21 cellular contexts compared by ENCODE assay signal in the genomic region with DNA sequence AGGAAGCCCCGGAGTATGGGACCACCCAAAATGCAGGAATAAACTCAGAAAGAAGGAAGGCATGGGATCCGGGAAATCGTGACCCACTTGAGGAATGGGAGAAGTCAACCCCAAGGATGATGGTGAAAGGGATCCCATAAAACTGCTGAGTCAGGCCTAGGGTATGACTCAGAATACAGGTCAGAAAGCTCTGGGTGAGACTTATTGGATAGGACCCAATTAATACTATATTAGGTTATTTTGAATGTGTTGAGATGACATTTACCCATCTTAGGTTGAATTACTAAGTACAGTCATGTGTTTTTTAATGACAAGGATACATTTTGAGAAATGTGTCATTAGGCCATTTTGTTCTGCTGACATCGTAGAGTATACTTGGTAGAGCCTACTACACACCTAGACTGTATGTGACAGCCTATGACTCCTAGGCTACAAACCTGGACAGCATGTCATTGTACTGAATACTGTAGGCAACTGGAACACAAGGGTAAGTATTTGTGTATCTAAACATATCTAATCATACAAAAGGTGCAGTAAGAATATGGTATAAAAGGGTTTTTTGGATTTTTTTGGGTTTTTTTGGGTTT. TPM values are rescaled to one million over a fixed set of nuclear protein-coding genes. Genes with fewer than 3 reads are reported as not detected.
DNase-seq lines count a peak whose midpoint lies in the region; ATAC-seq, FAIRE-seq and TF ChIP-seq lines count a peak whose summit lies in the region.
"Had no signal": no experiment of that assay in that cellular context is flagged by ENCODE, and none has a peak within 500 bp of the region (broad histone marks: within the 10 kb centered on the region; RNA-seq: fewer than 3 reads in every experiment).

No MANE protein-coding gene starts in this region.

- no peaks in the 10 kb centered on the region for H3K36me3 ChIP-seq in PC-3 (ENCODE audit: low read depth, low read length)

- H3K9me3 Mint-ChIP-seq in activated T-helper 1 cell treated with anti-CD3 and anti-CD28 coated beads, Interleukin-12 subunit alpha, Interleukin-12 subunit beta, Interleukin-2, Interleukin-4 antibody, amounts not matched to agents 30 ng/mL and 10 ng/mL and 1 ng/mL, durations not matched to agents 14 hours and 24 hours and 36 hours, result peaks cover 9% of the 10 kb centered on the region
- H3K9me3 Mint-ChIP-seq: GM23338 had no signal

- H3K4me2 ChIP-seq in A549 (no peak overlapping the region), PC-3 (ENCODE audit: low read length) (no peak overlapping the region)
- H3K4me2 ChIP-seq: GM23338 had no signal

- no peak for TF ChIP-seq RAD21 in A549 (conservative IDR thresholded peaks at IDR 0.05 in 1 of 2, IDR thresholded peaks at IDR 0.05 in 1 of 2)

- FAIRE-seq in A549 (lab: Jason Lieb, UNC), result no peak
- FAIRE-seq: G401.6, GM12878, GM18507 had no signal

- no peaks in the 10 kb centered on the region for H3F3A ChIP-seq in PC-3 (ENCODE audit: low read length, unreplicated experiment)

- POLR2A ChIA-PET in A549 (lab: Yijun Ruan, JAX), result no interaction called here
- POLR2A ChIA-PET in PC-3 (lab: Charles Lee; ENCODE audit: unreplicated experiment), result no interaction called here

- no peaks in the 10 kb centered on the region for H3K27me3 Mint-ChIP-seq in activated T-helper 1 cell treated with anti-CD3 and anti-CD28 coated beads, Interleukin-12 subunit alpha, Interleukin-12 subunit beta, Interleukin-2, Interleukin-4 antibody, amounts not matched to agents 30 ng/mL and 10 ng/mL and 1 ng/mL, durations not matched to agents 14 hours and 24 hours and 36 hours (ENCODE audit: insufficient read depth)

- H3K9me3 ChIP-seq in A549 (no peaks in the 10 kb centered on the region), PC-3 (ENCODE audit: low read length) (no peaks in the 10 kb centered on the region)

- H3K27ac ChIP-seq in A549, result no peak overlapping the region
- H3K27ac ChIP-seq in PC-3 (ENCODE audit: low read length), result no peak overlapping the region

- no peaks in the 10 kb centered on the region for H4K20me1 ChIP-seq in PC-3 (ENCODE audit: low read length)

- TF ChIP-seq CTCF in A549 (IDR thresholded peaks at IDR 0.05) (no peak), PC-3 (conservative IDR thresholded peaks at IDR 0.05; ENCODE audit: low read depth, low read length) (no peak)

- H3K4me3 Mint-ChIP-seq in activated T-helper 1 cell treated with anti-CD3 and anti-CD28 coated beads, Interleukin-12 subunit alpha, Interleukin-12 subunit beta, Interleukin-2, Interleukin-4 antibody, amounts not matched to agents 30 ng/mL and 10 ng/mL and 1 ng/mL, durations not matched to agents 14 hours and 24 hours and 36 hours, result no peak overlapping the region
- H3K4me3 Mint-ChIP-seq: CD4-positive, CD25-positive, alpha-beta regulatory T cell; GM23338 had no signal

- DNase-seq in A549 (ENCODE audit: low read depth in 1 of 2, low spot score in 1 of 2), result no peak
- peak; percentile 14 for DNase-seq in ELR (ENCODE audit: low read depth)
- DNase-seq in PC-3, result peak; percentile 72
- peak; percentile 6 to 63 for DNase-seq in erythroblast (lab: John Stamatoyannopoulos, UW)
- DNase-seq in activated T-helper 1 cell treated with anti-CD3 and anti-CD28 coated beads, Interleukin-12 subunit alpha, Interleukin-12 subunit beta, Interleukin-2, Interleukin-4 antibody, amounts not matched to agents 30 ng/mL and 10 ng/mL and 1 ng/mL, durations not matched to agents 14 hours and 24 hours and 36 hours (ENCODE audit: low spot score), result no peak
- no peak for DNase-seq in amygdala (lab: John Stamatoyannopoulos, UW)
- no peak for DNase-seq in NCI-H446 treated with DMSO at 0.1 percent for 48 hours (lab: John Stamatoyannopoulos, UW)
- DNase-seq: CD4-positive, CD25-positive, alpha-beta regulatory T cell; DMS79; NCI-H1048; NCI-H1436 treated with DMSO at 0.1 percent for 48 hours; NCI-H2029 treated with DMSO at 0.1 percent for 48 hours; NCI-H510A; Right ventricle myocardium superior; T-helper 1 cell had no signal

- H3K9me2 ChIP-seq in PC-3 (replicated peaks; ENCODE audit: low read length), result no peaks in the 10 kb centered on the region

- no peak for TF ChIP-seq EP300 in A549 (IDR thresholded peaks at IDR 0.05)

- no peaks in the 10 kb centered on the region for H3K4me1 Mint-ChIP-seq in activated T-helper 1 cell treated with anti-CD3 and anti-CD28 coated beads, Interleukin-12 subunit alpha, Interleukin-12 subunit beta, Interleukin-2, Interleukin-4 antibody, amounts not matched to agents 30 ng/mL and 10 ng/mL and 1 ng/mL, durations not matched to agents 14 hours and 24 hours and 36 hours (ENCODE audit: low read depth)
- H3K4me1 Mint-ChIP-seq: CD4-positive, CD25-positive, alpha-beta regulatory T cell had no signal

- no peak for TF ChIP-seq POLR2A in A549 (IDR thresholded peaks at IDR 0.05; ENCODE audit: low read length)
- TF ChIP-seq POLR2A in erythroblast (IDR thresholded peaks at IDR 0.05; ENCODE audit: low read length), result no peak

- no peak for ATAC-seq in A549
- peak; percentile 50 for ATAC-seq in PC-3
- no peak for ATAC-seq in GM19328 (IDR thresholded peaks at IDR 0.05; ENCODE audit: unreplicated experiment)
- ATAC-seq: GM12878, GM23338, SK-N-SH treated with all-trans-retinoic acid at 6 μM for 48 hours had no signal

- H2AFZ ChIP-seq in PC-3 (ENCODE audit: low read length), result no peak overlapping the region
- H2AFZ ChIP-seq: GM23338 had no signal

- intact Hi-C loops in PC-3 (cut with micrococcal nuclease), result no loop called here
- intact Hi-C loops in activated T-helper 1 cell treated with anti-CD3 and anti-CD28 coated beads, Interleukin-12 subunit alpha, Interleukin-12 subunit beta, Interleukin-2, Interleukin-4 antibody, amounts not matched to agents 30 ng/mL and 10 ng/mL and 1 ng/mL, durations not matched to agents 14 hours and 24 hours and 36 hours (cut with micrococcal nuclease), result no loop called here

- no peaks in the 10 kb centered on the region for H3K27me3 ChIP-seq in PC-3 (ENCODE audit: low read length)

- 93% methylated on average over 4 of the region's 4 CpGs for WGBS in A549 (ENCODE audit: missing lambda C conversion rate)

- CTCF ChIA-PET in A549 (lab: Yijun Ruan, JAX) (no interaction called here), PC-3 (lab: Charles Lee) (no interaction called here)

- H3K4me1 ChIP-seq in A549, result no peaks in the 10 kb centered on the region
- H3K4me1 ChIP-seq in PC-3 (ENCODE audit: insufficient read depth, low read length), result peaks cover 9% of the 10 kb centered on the region; the same call in 1 of the 2 replicates

- no peaks in the 10 kb centered on the region for H3K79me2 ChIP-seq in PC-3 (ENCODE audit: low read length)

- no TSS peak for BruUV-seq in PC-3 (replicated peaks; lab: Mats Ljungman, UMichigan)

- no peak overlapping the region for H3K9ac ChIP-seq in PC-3 (ENCODE audit: low read length)

- H3K27ac Mint-ChIP-seq in activated T-helper 1 cell treated with anti-CD3 and anti-CD28 coated beads, Interleukin-12 subunit alpha, Interleukin-12 subunit beta, Interleukin-2, Interleukin-4 antibody, amounts not matched to agents 30 ng/mL and 10 ng/mL and 1 ng/mL, durations not matched to agents 14 hours and 24 hours and 36 hours, result no peak overlapping the region
- H3K27ac Mint-ChIP-seq: GM23338 had no signal

- H3K4me3 ChIP-seq in A549 (no peak overlapping the region), PC-3 (ENCODE audit: low read length) (no peak overlapping the region)
- H3K4me3 ChIP-seq: GM12878, GM23338 had no signal

- peaks cover 4% of the 10 kb centered on the region for H3K36me3 Mint-ChIP-seq in activated T-helper 1 cell treated with anti-CD3 and anti-CD28 coated beads, Interleukin-12 subunit alpha, Interleukin-12 subunit beta, Interleukin-2, Interleukin-4 antibody, amounts not matched to agents 30 ng/mL and 10 ng/mL and 1 ng/mL, durations not matched to agents 14 hours and 24 hours and 36 hours (ENCODE audit: low read depth)
- H3K36me3 Mint-ChIP-seq: CD4-positive, CD25-positive, alpha-beta regulatory T cell had no signal

TF ChIP-seq in A549, 52 proteins besides CTCF, POLR2A, EP300 and RAD21:
- peak; percentile 91 for TF ChIP-seq MAFK (IDR thresholded peaks at IDR 0.05; ENCODE audit: partially characterized antibody)
- TF ChIP-seq, protein P1, sequence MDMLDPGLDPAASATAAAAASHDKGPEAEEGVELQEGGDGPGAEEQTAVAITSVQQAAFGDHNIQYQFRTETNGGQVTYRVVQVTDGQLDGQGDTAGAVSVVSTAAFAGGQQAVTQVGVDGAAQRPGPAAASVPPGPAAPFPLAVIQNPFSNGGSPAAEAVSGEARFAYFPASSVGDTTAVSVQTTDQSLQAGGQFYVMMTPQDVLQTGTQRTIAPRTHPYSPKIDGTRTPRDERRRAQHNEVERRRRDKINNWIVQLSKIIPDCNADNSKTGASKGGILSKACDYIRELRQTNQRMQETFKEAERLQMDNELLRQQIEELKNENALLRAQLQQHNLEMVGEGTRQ (IDR thresholded peaks at IDR 0.05), result no peak
- no peak for TF ChIP-seq FOSL2 (IDR thresholded peaks at IDR 0.05)
- no peak for TF ChIP-seq FOSL2 (CRISPR knock-in tag; IDR thresholded peaks at IDR 0.05)
TF ChIP-seq in A549: peak in this region for 1.

RNA-seq across cellular contexts. Expression of a gene that starts 17.1 kb away (rescaled TPM):
- polyA plus RNA-seq in A549 (2011; rRNA removed) (10.5 and 13.1 TPM in 2 replicates), A549 (2017; fragmentation: RNase III; extraction: RNeasy Plus Mini Kit Qiagen cat#74134 plus additional on column Dnase treatment) (5.8 to 6.1 TPM (median 6.1 TPM) in 3 replicates)
- polyA plus RNA-seq in A549 (2012; cell fraction: cytosol; rRNA removed), result 7.3 and 9.1 TPM in 2 replicates
- polyA plus RNA-seq in A549 (2012; cell fraction: nucleus; rRNA removed), result 20.2 and 21.1 TPM in 2 replicates
- 26.3 and 30.2 TPM in 2 replicates for polyA minus RNA-seq in A549 (2011; rRNA and poly(A)+ RNA removed)
- 6.6 and 10.0 TPM in 2 replicates for total RNA-seq in PC-3 (2014; rRNA removed)
- total RNA-seq in activated T-helper 1 cell treated with anti-CD3 and anti-CD28 coated beads, Interleukin-12 subunit alpha, Interleukin-12 subunit beta, Interleukin-2, Interleukin-4 antibody, amounts not matched to agents 30 ng/mL and 10 ng/mL and 1 ng/mL, durations not matched to agents 14 hours and 24 hours and 36 hours, result 69.8 and 72.7 TPM in 2 replicates

Comparison
In these comparisons a context has a peak if more than half of its experiments do, and no peak if none do; other contexts are left out.
1. DNase-seq: peak in ELR (single experiment), PC-3 (single experiment) and erythroblast (2 of 2); none in A549 (0 of 2), activated T-helper 1 cell treated with anti-CD3 and anti-CD28 coated beads, Interleukin-12 subunit alpha, Interleukin-12 subunit beta, Interleukin-2, Interleukin-4 antibody, amounts not matched to agents 30 ng/mL and 10 ng/mL and 1 ng/mL, durations not matched to agents 14 hours and 24 hours and 36 hours (single experiment), amygdala (0 of 56) and NCI-H446 treated with DMSO at 0.1 percent for 48 hours (single experiment).